1 cellular context compared by ENCODE assay signal in genomic region chr14:67542620-67543019, GRCh38. TPM values are rescaled to one million over a fixed set of nuclear protein-coding genes. Genes with fewer than 3 reads are reported as not detected.
"Had no signal": no experiment of that assay in that cellular context is flagged by ENCODE, and none has a peak within 500 bp of the region (broad histone marks: within the 10 kb centered on the region; RNA-seq: fewer than 3 reads in every experiment).

No MANE protein-coding gene starts in this region.

RNA-seq across cellular contexts. Expression of gene TMEM229B, which starts 54.1 kb away (rescaled TPM):
- total RNA-seq: endothelial cell of umbilical vein had no signal
